9 cellular contexts compared by ENCODE assay signal in the genomic region with DNA sequence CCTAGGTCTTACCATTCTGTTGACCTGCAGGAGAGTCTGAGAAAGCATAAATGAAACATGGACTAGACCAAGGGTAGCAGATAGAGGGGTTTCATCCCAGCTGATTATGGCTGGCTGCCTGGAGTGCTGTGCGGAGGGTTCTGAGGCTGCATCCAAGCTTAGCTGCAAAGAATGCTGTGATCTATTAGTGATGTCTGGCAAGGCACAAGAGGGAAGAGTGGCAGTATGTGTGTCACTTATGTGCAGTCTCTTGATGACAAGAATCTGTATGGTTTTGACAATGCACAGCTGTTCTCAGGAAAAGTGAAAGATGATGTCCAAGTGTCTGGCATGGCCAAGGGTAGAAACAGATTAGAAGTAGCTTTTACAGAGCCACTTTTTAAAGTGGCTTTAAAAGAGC. TPM values are rescaled to one million over a fixed set of nuclear protein-coding genes. Genes with fewer than 3 reads are reported as not detected.
"Had no signal": no experiment of that assay in that cellular context is flagged by ENCODE, and none has a peak within 500 bp of the region (broad histone marks: within the 10 kb centered on the region; RNA-seq: fewer than 3 reads in every experiment).

No MANE protein-coding gene starts in this region.

- FAIRE-seq: HepG2, HTR-8/SVneo had no signal

- ATAC-seq: HepG2 had no signal

- H3K27ac ChIP-seq: HL-60 had no signal

- DNase-seq: IMR-90, KBM-7, KG1 had no signal

RNA-seq across cellular contexts. Expression of a gene that starts 54.3 kb away (rescaled TPM):
- total RNA-seq: HT-29, HT1080, IMR-90 had no signal
- polyA plus RNA-seq: IgD-negative memory B cell, IMR-90 had no signal
